30 cellular contexts compared by ENCODE assay signal in the genomic region with DNA sequence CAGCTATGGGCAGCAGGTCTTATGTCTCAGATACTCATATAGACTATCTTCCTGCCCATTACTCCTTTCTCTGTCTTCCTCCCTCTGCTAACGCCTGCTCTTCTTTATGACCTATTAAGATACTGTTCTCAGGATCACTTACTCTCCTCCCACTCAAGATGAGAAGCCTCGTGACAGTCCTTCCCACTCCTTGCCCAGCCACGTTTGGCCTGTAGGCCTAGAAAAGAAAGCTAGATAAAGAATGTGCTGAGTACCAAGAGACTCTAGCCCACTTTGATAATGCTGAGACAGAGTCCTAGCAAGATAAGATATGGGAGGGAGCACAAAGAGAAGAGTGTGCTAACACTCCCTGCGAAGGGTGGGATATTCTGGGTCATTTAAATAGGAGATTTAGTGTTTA. TPM values are rescaled to one million over a fixed set of nuclear protein-coding genes. Genes with fewer than 3 reads are reported as not detected.
DNase-seq lines count a peak whose midpoint lies in the region; ATAC-seq, FAIRE-seq and TF ChIP-seq lines count a peak whose summit lies in the region.
"Had no signal": no experiment of that assay in that cellular context is flagged by ENCODE, and none has a peak within 500 bp of the region (broad histone marks: within the 10 kb centered on the region; RNA-seq: fewer than 3 reads in every experiment).

No MANE protein-coding gene starts in this region.

- FAIRE-seq in D721Med (lab: Jason Lieb, UNC) = no peak
- FAIRE-seq: H54 had no signal

- H3K4me3 ChIP-seq in left ventricle myocardium inferior (no peak overlapping the region), right atrium auricular region (no peak overlapping the region), Karpas-422 (ENCODE audit: low read length) (no peak overlapping the region)
- H3K4me3 ChIP-seq in CD4-positive, alpha-beta memory T cell (ENCODE audit: low read length in 2 of 2) = no peak overlapping the region
- H3K4me3 ChIP-seq: breast epithelium, colonic mucosa, SJSA1 had no signal

- peaks cover 5% of the 10 kb centered on the region for H3K27me3 Mint-ChIP-seq in nephron progenitor cell (ENCODE audit: low read depth, poor library complexity)
- no peaks in the 10 kb centered on the region for H3K27me3 Mint-ChIP-seq in CD4-positive, alpha-beta memory T cell
- H3K27me3 Mint-ChIP-seq: activated CD4-positive, alpha-beta memory T cell treated with anti-CD3 and anti-CD28 coated beads, Interleukin-2, amount 10 ng/mL, durations not matched to agents 7 days and 5 days; activated T-helper 17 cell treated with anti-CD3 and anti-CD28 coated beads, Interleukin-2, amount 50 U/mL, for 72 hours; naive B cell; T-cell had no signal

- peaks cover 32% of the 10 kb centered on the region for H3K4me1 Mint-ChIP-seq in nephron progenitor cell
- no peaks in the 10 kb centered on the region for H3K4me1 Mint-ChIP-seq in CD4-positive, alpha-beta memory T cell
- H3K4me1 Mint-ChIP-seq: activated CD4-positive, alpha-beta memory T cell treated with anti-CD3 and anti-CD28 coated beads, Interleukin-2, amount 10 ng/mL, durations not matched to agents 7 days and 5 days; activated T-helper 17 cell treated with anti-CD3 and anti-CD28 coated beads, Interleukin-2, amount 50 U/mL, for 72 hours; naive B cell; T-cell had no signal

- H3K36me3 ChIP-seq in left ventricle myocardium inferior (no peaks in the 10 kb centered on the region), right atrium auricular region (no peaks in the 10 kb centered on the region), Karpas-422 (ENCODE audit: insufficient read depth, low read length) (no peaks in the 10 kb centered on the region)
- H3K36me3 ChIP-seq in CD4-positive, alpha-beta memory T cell (ENCODE audit: insufficient read depth, low read length) = no peaks in the 10 kb centered on the region
- H3K36me3 ChIP-seq: breast epithelium, colonic mucosa, SJSA1 had no signal

- CTCF ChIA-PET in CD4-positive, alpha-beta memory T cell (lab: Charles Lee; ENCODE audit: partially characterized antibody) = interaction anchor here (1.2 kb wide), 1 partner anchor 9 kb away, joined by 3 read pairs; no protein-coding TSS in a partner anchor

- H3K36me3 Mint-ChIP-seq in nephron progenitor cell (ENCODE audit: low read depth) = peaks cover 22% of the 10 kb centered on the region
- no peaks in the 10 kb centered on the region for H3K36me3 Mint-ChIP-seq in CD4-positive, alpha-beta memory T cell
- H3K36me3 Mint-ChIP-seq: CD8-positive, alpha-beta T cell; naive B cell; T-cell had no signal

- TF ChIP-seq CTCF in left ventricle myocardium inferior (IDR thresholded peaks at IDR 0.05; ENCODE audit: borderline replicate concordance) (no peak), right atrium auricular region (IDR thresholded peaks at IDR 0.05) (no peak), nephron progenitor cell (IDR thresholded peaks at IDR 0.05) (no peak), D721Med (IDR thresholded peaks at IDR 0.05; ENCODE audit: insufficient read depth, missing control alignments) (no peak)

- H3K9me2 ChIP-seq in Karpas-422 (replicated peaks; ENCODE audit: insufficient read depth, low read length) = no peaks in the 10 kb centered on the region

- H3K4me1 ChIP-seq in left ventricle myocardium inferior (peaks cover 6% of the 10 kb centered on the region), right atrium auricular region (peaks cover 0 to 11% of the 10 kb centered on the region in 2 donors), Karpas-422 (ENCODE audit: low read length) (no peaks in the 10 kb centered on the region)
- H3K4me1 ChIP-seq in CD4-positive, alpha-beta memory T cell (ENCODE audit: insufficient read depth, low read length) = no peaks in the 10 kb centered on the region
- H3K4me1 ChIP-seq: breast epithelium, colonic mucosa, SJSA1 had no signal

- peak; percentile 53 to 84 for ATAC-seq in left cardiac atrium
- ATAC-seq: activated T-helper 17 cell treated with anti-CD3 and anti-CD28 coated beads, Interleukin-2, amount 50 U/mL, for 72 hours; CD8-positive, alpha-beta T cell; T-cell had no signal

- H3K27ac ChIP-seq in left ventricle myocardium inferior (replicated peaks) = no peak overlapping the region
- peak overlapping the region; percentile 46 to 71 for H3K27ac ChIP-seq in right atrium auricular region
- H3K27ac ChIP-seq in CD4-positive, alpha-beta memory T cell (ENCODE audit: low read depth, low read length) = no peak overlapping the region
- no peak overlapping the region for H3K27ac ChIP-seq in Karpas-422 (ENCODE audit: low read length)
- H3K27ac ChIP-seq: breast epithelium, colonic mucosa, SJSA1 had no signal

- H3K4me2 ChIP-seq in Karpas-422 (ENCODE audit: low read depth, low read length, poor library complexity, severe bottlenecking) = no peak overlapping the region

- H3K4me3 Mint-ChIP-seq in nephron progenitor cell = no peak overlapping the region
- no peak overlapping the region for H3K4me3 Mint-ChIP-seq in CD4-positive, alpha-beta memory T cell
- H3K4me3 Mint-ChIP-seq: activated CD4-positive, alpha-beta memory T cell treated with anti-CD3 and anti-CD28 coated beads, Interleukin-2, amount 10 ng/mL, durations not matched to agents 7 days and 5 days; activated T-helper 17 cell treated with anti-CD3 and anti-CD28 coated beads, Interleukin-2, amount 50 U/mL, for 72 hours; CD8-positive, alpha-beta T cell; T-cell had no signal

- H3K79me2 ChIP-seq in Karpas-422 (ENCODE audit: low read length) = no peaks in the 10 kb centered on the region

- POLR2A ChIA-PET in CD4-positive, alpha-beta memory T cell (lab: Charles Lee; ENCODE audit: partially characterized antibody) = no interaction called here

- no peak overlapping the region for H3K9ac ChIP-seq in Karpas-422 (ENCODE audit: low read length)

- H3K9me3 ChIP-seq in left ventricle myocardium inferior (replicated peaks) = no peaks in the 10 kb centered on the region
- no peaks in the 10 kb centered on the region for H3K9me3 ChIP-seq in right atrium auricular region
- H3K9me3 ChIP-seq in CD4-positive, alpha-beta memory T cell (ENCODE audit: control insufficient read depth in 1 of 2, low read length in 2 of 2) = no peaks in the 10 kb centered on the region
- H3K9me3 ChIP-seq in Karpas-422 (ENCODE audit: low read length) = no peaks in the 10 kb centered on the region
- H3K9me3 ChIP-seq: breast epithelium, colonic mucosa, SJSA1 had no signal

- H4K20me1 ChIP-seq in Karpas-422 (ENCODE audit: insufficient read depth, low read depth, low read length) = no peaks in the 10 kb centered on the region

- DNase-seq in left cardiac atrium = no peak
- no peak for DNase-seq in left ventricle myocardium inferior
- peak; percentile 26 for DNase-seq in right atrium auricular region (ENCODE audit: low spot score)
- no peak for DNase-seq in nephron progenitor cell
- DNase-seq in CD4-positive, alpha-beta memory T cell = no peak
- DNase-seq in D721Med (ENCODE audit: insufficient read length, low spot score) = no peak
- DNase-seq in Karpas-422 = no peak
- DNase-seq in effector CD8-positive, alpha-beta T cell (lab: John Stamatoyannopoulos, UW) = no peak
- DNase-seq: activated CD4-positive, alpha-beta memory T cell treated with anti-CD3 and anti-CD28 coated beads, Interleukin-2, amount 10 ng/mL, durations not matched to agents 7 days and 5 days; activated CD4-positive, alpha-beta T cell treated with anti-CD3 and anti-CD28 coated beads for 1 hour; activated naive CD4-positive, alpha-beta T cell treated with anti-CD3 and anti-CD28 coated beads, Interleukin-2, amount 50 U/mL, for 16 hours; CD8-positive, alpha-beta T cell; colonic mucosa; effector memory CD4-positive, alpha-beta T cell; foreskin fibroblast; head of caudate nucleus; kidney glomerular epithelial cell; mesenchymal stem cell; naive B cell; NCI-H1105 treated with DMSO at 0.1 percent for 48 hours; NCI-H2029; NCI-H526 treated with DMSO at 0.1 percent for 48 hours; retina; stimulated activated CD4-positive, alpha-beta T cell treated with anti-CD3 and anti-CD28 coated beads, Interleukin-2, amount 100 ng/mL, for 48 hours; substantia nigra; T-cell had no signal

- no peaks in the 10 kb centered on the region for H3K27me3 ChIP-seq in left ventricle myocardium inferior (ENCODE audit: low read depth)
- no peaks in the 10 kb centered on the region for H3K27me3 ChIP-seq in right atrium auricular region
- no peaks in the 10 kb centered on the region for H3K27me3 ChIP-seq in CD4-positive, alpha-beta memory T cell (ENCODE audit: insufficient read depth, low read length)
- H3K27me3 ChIP-seq in Karpas-422 (ENCODE audit: low read length) = no peaks in the 10 kb centered on the region
- H3K27me3 ChIP-seq: breast epithelium, colonic mucosa, SJSA1 had no signal

- peak overlapping the region; percentile 97 for H3K27ac Mint-ChIP-seq in nephron progenitor cell
- no peak overlapping the region for H3K27ac Mint-ChIP-seq in CD4-positive, alpha-beta memory T cell
- H3K27ac Mint-ChIP-seq: activated CD4-positive, alpha-beta memory T cell treated with anti-CD3 and anti-CD28 coated beads, Interleukin-2, amount 10 ng/mL, durations not matched to agents 7 days and 5 days; activated T-helper 17 cell treated with anti-CD3 and anti-CD28 coated beads, Interleukin-2, amount 50 U/mL, for 72 hours; CD8-positive, alpha-beta T cell; naive B cell; T-cell had no signal

- no peak overlapping the region for H2AFZ ChIP-seq in Karpas-422 (ENCODE audit: low read length)

- H3K9me3 Mint-ChIP-seq in nephron progenitor cell = peaks cover 3% of the 10 kb centered on the region
- H3K9me3 Mint-ChIP-seq in CD4-positive, alpha-beta memory T cell = peaks cover 0 to 2% (median 0%) of the 10 kb centered on the region in 8 donors
- H3K9me3 Mint-ChIP-seq: activated CD4-positive, alpha-beta memory T cell treated with anti-CD3 and anti-CD28 coated beads, Interleukin-2, amount 10 ng/mL, durations not matched to agents 7 days and 5 days; activated T-helper 17 cell treated with anti-CD3 and anti-CD28 coated beads, Interleukin-2, amount 50 U/mL, for 72 hours; CD8-positive, alpha-beta T cell had no signal

- intact Hi-C loops in left cardiac atrium (cut with DNase I) (no loop called here), left ventricle myocardium inferior (cut with micrococcal nuclease) (no loop called here)
- intact Hi-C loops in CD4-positive, alpha-beta memory T cell (cut with micrococcal nuclease) = no loop called here

RNA-seq across cellular contexts. Expression of a gene that starts 6.8 kb away (rescaled TPM):
- total RNA-seq in left cardiac atrium (10 to 100 TPM; 35.3 to 45.3 TPM), left ventricle myocardium inferior (20.8 TPM), right atrium auricular region (10 to 100 TPM; 53.7 to 55.4 TPM)
- 10 to 100 TPM; 69.0 to 71.8 TPM for total RNA-seq in CD4-positive, alpha-beta memory T cell
- 10 to 100 TPM; 29.4 to 46.0 TPM for polyA plus RNA-seq in CD4-positive, alpha-beta memory T cell
- 42.8 and 47.9 TPM in 2 replicates for total RNA-seq in Karpas-422 (2014; rRNA removed; shearing (Covaris generic); ENCODE audit: low replicate concordance)

Comparison
In these comparisons a context has a peak if more than half of its experiments do, and no peak if none do; other contexts are left out.
1. H3K27ac ChIP-seq: peak in right atrium auricular region (2 of 2); none in left ventricle myocardium inferior (single experiment), CD4-positive, alpha-beta memory T cell (single experiment) and Karpas-422 (single experiment).